In genomic region chr22:37752189-37753061, GRCh38 we compare ENCODE assay signal across 1 cellular context.
TF ChIP-seq lines count a peak whose summit lies in the region.

No MANE protein-coding gene starts in this region.

TF ChIP-seq in A549, 52 proteins besides CTCF, POLR2A, EP300 and RAD21 (continued from another document):
- TF ChIP-seq E2F6 (IDR thresholded peaks at IDR 0.05; ENCODE audit: borderline replicate concordance, low read depth), result peak; percentile 78; the same call in 1 of the 2 replicates
- no peak for TF ChIP-seq NPAS2 (CRISPR knock-in tag; IDR thresholded peaks at IDR 0.05; ENCODE audit: borderline replicate concordance)
- no peak for TF ChIP-seq USF2 (IDR thresholded peaks at IDR 0.05)
- no peak for TF ChIP-seq REST (IDR thresholded peaks at IDR 0.05)
- TF ChIP-seq MAFK (IDR thresholded peaks at IDR 0.05; ENCODE audit: partially characterized antibody), result no peak
- TF ChIP-seq NR3C1 (IDR thresholded peaks at IDR 0.05), result no peak
- TF ChIP-seq CBX2 (IDR thresholded peaks at IDR 0.05; ENCODE audit: borderline replicate concordance, low read depth), result no peak
- TF ChIP-seq HES2 (IDR thresholded peaks at IDR 0.05), result no peak
- no peak for TF ChIP-seq HOXA7 (CRISPR knock-in tag; IDR thresholded peaks at IDR 0.05)
- TF ChIP-seq KDM1A (IDR thresholded peaks at IDR 0.05; ENCODE audit: low read depth), result peak; percentile 73; the same call in 1 of the 2 replicates
